Comparison of ENCODE assay signal across 28 cellular contexts in the genomic region with DNA sequence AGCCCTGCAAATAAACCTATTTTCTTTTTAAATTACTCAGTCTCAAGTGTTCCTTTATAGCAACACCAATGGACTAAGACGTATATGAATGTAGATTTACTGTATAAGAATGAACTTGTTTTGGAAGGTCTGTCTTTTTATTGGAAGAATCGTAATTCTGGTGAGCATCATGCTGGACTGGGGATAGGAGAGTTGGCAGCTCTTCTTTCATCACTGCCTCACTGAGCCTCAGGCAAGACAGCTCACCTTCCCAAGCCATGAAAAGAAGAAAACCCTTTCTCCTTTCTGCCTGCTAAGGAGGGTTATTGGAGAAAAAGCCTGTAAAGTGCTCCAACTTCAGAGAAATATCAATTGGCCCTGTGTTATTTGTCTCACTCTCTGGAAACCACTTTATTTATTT. TPM values are rescaled to one million over a fixed set of nuclear protein-coding genes. Genes with fewer than 3 reads are reported as not detected.
DNase-seq lines count a peak whose midpoint lies in the region; ATAC-seq and TF ChIP-seq lines count a peak whose summit lies in the region.
"Had no signal": no experiment of that assay in that cellular context is flagged by ENCODE, and none has a peak within 500 bp of the region (broad histone marks: within the 10 kb centered on the region; RNA-seq: fewer than 3 reads in every experiment).

No MANE protein-coding gene starts in this region.

- DNase-seq in MCF 10A (ENCODE audit: unreplicated experiment): peak; percentile 17
- no peak for DNase-seq in breast epithelium (ENCODE audit: low spot score in 2 of 2)
- peak; percentile 32 for DNase-seq in RWPE1 (ENCODE audit: low spot score)
- DNase-seq in right atrium auricular region (ENCODE audit: low spot score): no peak
- no peak for DNase-seq in stimulated activated CD4-positive, alpha-beta T cell treated with anti-CD3 and anti-CD28 coated beads, Interleukin-2, amount 100 ng/mL, for 24 hours
- DNase-seq: 8988T; ACHN; BE2C; CD8-positive, alpha-beta memory T cell; DMS 273 treated with DMSO at 0.1 percent for 48 hours; DMS79; EL; GF-D8; GOT3; KBM-7; MM.1S; NCI-H2029; NCI-H446 treated with DMSO at 0.1 percent for 48 hours; NCI-H526; NCI-H82; SJCRH30 had no signal

- CTCF ChIA-PET in MCF 10A (lab: Yijun Ruan, JAX): interaction anchor here (0.7 kb wide), 1 partner anchor 228 kb away, joined by 3 read pairs; no protein-coding TSS in a partner anchor
- CTCF ChIA-PET in RWPE1 (lab: Yijun Ruan, JAX): no interaction called here

- H3K36me3 ChIP-seq in breast epithelium: no peaks in the 10 kb centered on the region
- no peaks in the 10 kb centered on the region for H3K36me3 ChIP-seq in right atrium auricular region
- H3K36me3 ChIP-seq: BE2C, HAP-1, SJCRH30 had no signal

- POLR2A ChIA-PET in MCF 10A (lab: Yijun Ruan, JAX): interaction anchor here (0.6 to 1.2 kb wide), 2 partner anchors 9 to 205 kb away, joined by 5 to 8 read pairs; a partner anchor contains a TSS
- POLR2A ChIA-PET in RWPE1 (lab: Yijun Ruan, JAX; ENCODE audit: low non-redundant PET): interaction anchor here (2.5 kb wide), 1 partner anchor 9 kb away, joined by 6 read pairs; a partner anchor contains a TSS

- peak; percentile 81 for ATAC-seq in esophagus mucosa
- ATAC-seq in HG02973 (IDR thresholded peaks at IDR 0.05; ENCODE audit: unreplicated experiment): no peak
- ATAC-seq: HepG2, Panc1 had no signal

- no peaks in the 10 kb centered on the region for H3K27me3 ChIP-seq in breast epithelium
- no peaks in the 10 kb centered on the region for H3K27me3 ChIP-seq in right atrium auricular region
- H3K27me3 ChIP-seq: BE2C, SJCRH30 had no signal

- no peaks in the 10 kb centered on the region for H3K4me1 ChIP-seq in breast epithelium
- H3K4me1 ChIP-seq in right atrium auricular region: no peaks in the 10 kb centered on the region
- H3K4me1 ChIP-seq: HAP-1, SJCRH30 had no signal

- intact Hi-C loops in MCF 10A (cut with micrococcal nuclease): no loop called here
- intact Hi-C loops in breast epithelium (cut with DNase I; ENCODE audit: low total_unique reads): no loop called here

- H3K9me3 ChIP-seq in breast epithelium: no peaks in the 10 kb centered on the region
- H3K9me3 ChIP-seq in right atrium auricular region: no peaks in the 10 kb centered on the region
- H3K9me3 ChIP-seq: BE2C, HAP-1, SJCRH30 had no signal

- no peak overlapping the region for H3K4me3 Mint-ChIP-seq in MCF 10A (ENCODE audit: unreplicated experiment)

- peaks cover 13% of the 10 kb centered on the region for H3K4me1 Mint-ChIP-seq in MCF 10A (ENCODE audit: insufficient read depth, unreplicated experiment)

- H3K9me3 Mint-ChIP-seq in MCF 10A (ENCODE audit: unreplicated experiment): no peaks in the 10 kb centered on the region
- H3K9me3 Mint-ChIP-seq: CD8-positive, alpha-beta memory T cell had no signal

- TF ChIP-seq POLR2A in breast epithelium (IDR thresholded peaks at IDR 0.05): no peak

- H3K4me3 ChIP-seq in breast epithelium: no peak overlapping the region
- no peak overlapping the region for H3K4me3 ChIP-seq in right atrium auricular region
- H3K4me3 ChIP-seq: HAP-1, SJCRH30 had no signal

- no peak overlapping the region for H3K27ac Mint-ChIP-seq in MCF 10A (ENCODE audit: low read depth, unreplicated experiment)

- no peak overlapping the region for H3K27ac ChIP-seq in breast epithelium
- no peak overlapping the region for H3K27ac ChIP-seq in RWPE1
- no peak overlapping the region for H3K27ac ChIP-seq in right atrium auricular region
- H3K27ac ChIP-seq: HL-60, SJCRH30 had no signal

- no peaks in the 10 kb centered on the region for H3K27me3 Mint-ChIP-seq in MCF 10A (ENCODE audit: insufficient read depth, unreplicated experiment)

- H3K36me3 Mint-ChIP-seq in MCF 10A (ENCODE audit: insufficient read depth, unreplicated experiment): no peaks in the 10 kb centered on the region
- H3K36me3 Mint-ChIP-seq: CD14-positive monocyte; CD8-positive, alpha-beta memory T cell had no signal

- no TSS peak for BruUV-seq in MCF 10A (replicated peaks; lab: Mats Ljungman, UMichigan)

- no peak for TF ChIP-seq CTCF in MCF 10A (IDR thresholded peaks at IDR 0.05; ENCODE audit: unreplicated experiment)
- TF ChIP-seq CTCF in breast epithelium (IDR thresholded peaks at IDR 0.05): no peak
- no peak for TF ChIP-seq CTCF in RWPE1 (conservative IDR thresholded peaks at IDR 0.05; ENCODE audit: low read depth)
- no peak for TF ChIP-seq CTCF in right atrium auricular region (IDR thresholded peaks at IDR 0.05)

RNA-seq across cellular contexts. Expression of a gene that starts 9.1 kb away (rescaled TPM):
- 40.5 and 40.9 TPM in 2 replicates for total RNA-seq in MCF 10A (2022)
- total RNA-seq in breast epithelium: 10 to 100 TPM; 32.4 to 47.3 (median 45.1) TPM
- total RNA-seq in esophagus mucosa: 25.5 TPM
- total RNA-seq in right atrium auricular region: 10 to 100 TPM; 15.9 to 32.5 TPM

RNA-seq across cellular contexts. Expression of a gene that starts 38.6 kb away (rescaled TPM):
- total RNA-seq in MCF 10A (2022) (85.9 and 95.6 TPM in 2 replicates), breast epithelium (100 to 1,000 TPM; 109 to 169 (median 147) TPM), esophagus mucosa (68.2 TPM), right atrium auricular region (10 to 100 TPM; 54.6 to 63.1 TPM)

Comparison
In these comparisons a context has a peak if more than half of its experiments do, and no peak if none do; other contexts are left out.
1. DNase-seq: peak in MCF 10A (single experiment) and RWPE1 (single experiment); none in breast epithelium (0 of 2), right atrium auricular region (single experiment) and stimulated activated CD4-positive, alpha-beta T cell treated with anti-CD3 and anti-CD28 coated beads, Interleukin-2, amount 100 ng/mL, for 24 hours (0 of 2).